Comparison of ENCODE assay signal across 8 cellular contexts in genomic region chr11:123357990-123358827, GRCh38.
DNase-seq lines count a peak whose midpoint lies in the region; ATAC-seq and TF ChIP-seq lines count a peak whose summit lies in the region.

No MANE protein-coding gene starts in this region.

- H3K27me3 ChIP-seq in Peyer's patch (no peaks in the 10 kb centered on the region), thymus (ENCODE audit: control insufficient read depth, insufficient read depth) (peaks cover 4% of the 10 kb centered on the region)

- no peaks in the 10 kb centered on the region for H3K9me3 Mint-ChIP-seq in chondrocyte (ENCODE audit: low read depth)

- H3K4me3 ChIP-seq in Peyer's patch (peak overlapping the region; percentile 14 to 53 (median 40)), mesodermal cell (ENCODE audit: extremely low read depth, insufficient read depth, low read length, poor library complexity, severe bottlenecking) (peak overlapping the region; percentile 43), thymus (ENCODE audit: low read length) (peak overlapping the region; percentile 50)

- TF ChIP-seq CTCF in Peyer's patch (IDR thresholded peaks at IDR 0.05) (peak in 3 of 6 experiments; percentile 13 to 24 (median 24)), chondrocyte (IDR thresholded peaks at IDR 0.05) (peak; percentile 53)

- in situ Hi-C loops in G401 (cut with HindIII; ENCODE audit: low sequenced_read_pairs), result no loop called here

- no peak overlapping the region for H3K27ac ChIP-seq in Peyer's patch
- no peak overlapping the region for H3K27ac ChIP-seq in mesodermal cell (ENCODE audit: low read depth, low read length, severe bottlenecking)
- H3K27ac ChIP-seq in thymus (ENCODE audit: low read depth), result no peak overlapping the region

- H3K27me3 Mint-ChIP-seq in chondrocyte (ENCODE audit: low read depth), result peaks cover 62% of the 10 kb centered on the region

- H3K4me1 ChIP-seq in Peyer's patch (peaks cover 0 to 9% (median 0%) of the 10 kb centered on the region in 4 donors), mesodermal cell (ENCODE audit: control insufficient read depth, insufficient read depth, low read length, poor library complexity, severe bottlenecking) (no peaks in the 10 kb centered on the region), thymus (ENCODE audit: control insufficient read depth, insufficient read depth, low read length) (peaks cover 14% of the 10 kb centered on the region)

- H3K36me3 ChIP-seq in Peyer's patch (no peaks in the 10 kb centered on the region), mesodermal cell (ENCODE audit: control insufficient read depth, insufficient read depth, low read length) (no peaks in the 10 kb centered on the region), thymus (ENCODE audit: control insufficient read depth, insufficient read depth) (no peaks in the 10 kb centered on the region)

- H3K27ac Mint-ChIP-seq in chondrocyte (ENCODE audit: unreplicated experiment), result no peak overlapping the region

- no peaks in the 10 kb centered on the region for H3K36me3 Mint-ChIP-seq in chondrocyte (ENCODE audit: low read depth)

- H3K9me3 ChIP-seq in Peyer's patch (no peaks in the 10 kb centered on the region), mesodermal cell (ENCODE audit: control insufficient read depth, low read length) (no peaks in the 10 kb centered on the region), thymus (ENCODE audit: control insufficient read depth) (no peaks in the 10 kb centered on the region)

- H3K4me3 Mint-ChIP-seq in chondrocyte (ENCODE audit: unreplicated experiment), result peak overlapping the region; percentile 80

- H3K4me1 Mint-ChIP-seq in chondrocyte (ENCODE audit: low read depth), result peaks cover 9% of the 10 kb centered on the region

- ATAC-seq in HG02588 (IDR thresholded peaks at IDR 0.05; ENCODE audit: unreplicated experiment) (peak; percentile 64), HG03135 (IDR thresholded peaks at IDR 0.05; ENCODE audit: unreplicated experiment) (no peak), HG02798 (IDR thresholded peaks at IDR 0.05; ENCODE audit: poor library complexity, unreplicated experiment) (no peak)

- WGBS in mesodermal cell (ENCODE audit: insufficient coverage in 2 of 2), 2 experiments, result 1 to 2% methylated on average over 36 to 57 of the region's 58 CpGs
- 3% methylated on average over 58 of the region's 58 CpGs for WGBS in thymus

- no peak for TF ChIP-seq POLR2A in Peyer's patch (IDR thresholded peaks at IDR 0.05)

- DNase-seq in G401 (ENCODE audit: low spot score) (peak; percentile 84), Peyer's patch (peak in 2 of 3 donors; percentile 30 to 47), chondrocyte (ENCODE audit: low spot score) (no peak)
